In genomic region chr9:2271426-2271825, GRCh38 we compare ENCODE assay signal across 9 cellular contexts.
DNase-seq lines count a peak whose midpoint lies in the region; ATAC-seq, FAIRE-seq and TF ChIP-seq lines count a peak whose summit lies in the region.
"Had no signal": no experiment of that assay in that cellular context is flagged by ENCODE, and none has a peak within 500 bp of the region (broad histone marks: within the 10 kb centered on the region; RNA-seq: fewer than 3 reads in every experiment).

No MANE protein-coding gene starts in this region.

- H3K27ac Mint-ChIP-seq in T-helper 17 cell: no peak overlapping the region
- H3K27ac Mint-ChIP-seq: stimulated activated naive CD8-positive, alpha-beta T cell treated with anti-CD3 and anti-CD28 coated beads, Interleukin-15, Interleukin-2, amounts not matched to agents 100 ng/mL and 50 ng/mL, for 24 hours had no signal

- DNase-seq in left ventricle myocardium inferior (peak; percentile 25), right atrium auricular region (ENCODE audit: low spot score) (no peak), Peyer's patch (peak in 2 of 3 donors; percentile 59 to 60), iris pigment epithelial cell (ENCODE audit: low read depth) (peak; percentile 64), SHP77 treated with DMSO at 0.1 percent for 48 hours (lab: John Stamatoyannopoulos, UW) (no peak), frontal cortex (ENCODE audit: low spot score in 2 of 2) (no peak), T-helper 17 cell (no peak)

- intact Hi-C loops in left ventricle myocardium inferior (cut with micrococcal nuclease): no loop called here

- peaks cover 35% of the 10 kb centered on the region for H3K27me3 Mint-ChIP-seq in T-helper 17 cell

- ATAC-seq in HG02852 (IDR thresholded peaks at IDR 0.05; ENCODE audit: unreplicated experiment): peak; percentile 59
- ATAC-seq in T-helper 17 cell: no peak

- TF ChIP-seq POLR2A in Peyer's patch (IDR thresholded peaks at IDR 0.05): no peak

- no peak for FAIRE-seq in frontal cortex (lab: Jason Lieb, UNC)

- H3K9me3 ChIP-seq in left ventricle myocardium inferior (replicated peaks): no peaks in the 10 kb centered on the region
- no peaks in the 10 kb centered on the region for H3K9me3 ChIP-seq in right atrium auricular region
- no peaks in the 10 kb centered on the region for H3K9me3 ChIP-seq in Peyer's patch
- H3K9me3 ChIP-seq in T-helper 17 cell (ENCODE audit: control insufficient read depth, low read length, poor library complexity, severe bottlenecking): no peaks in the 10 kb centered on the region

- H3K4me3 ChIP-seq in left ventricle myocardium inferior: no peak overlapping the region
- no peak overlapping the region for H3K4me3 ChIP-seq in right atrium auricular region
- no peak overlapping the region for H3K4me3 ChIP-seq in Peyer's patch

- H3K4me3 Mint-ChIP-seq in T-helper 17 cell: no peak overlapping the region
- H3K4me3 Mint-ChIP-seq: stimulated activated naive CD8-positive, alpha-beta T cell treated with anti-CD3 and anti-CD28 coated beads, Interleukin-15, Interleukin-2, amounts not matched to agents 100 ng/mL and 50 ng/mL, for 24 hours had no signal

- H3K27me3 ChIP-seq in left ventricle myocardium inferior (ENCODE audit: low read depth) (no peaks in the 10 kb centered on the region), right atrium auricular region (no peaks in the 10 kb centered on the region), Peyer's patch (no peaks in the 10 kb centered on the region)

- no peaks in the 10 kb centered on the region for H3K36me3 ChIP-seq in left ventricle myocardium inferior
- no peaks in the 10 kb centered on the region for H3K36me3 ChIP-seq in right atrium auricular region
- no peaks in the 10 kb centered on the region for H3K36me3 ChIP-seq in Peyer's patch

- peaks cover 17% of the 10 kb centered on the region for H3K4me1 ChIP-seq in left ventricle myocardium inferior
- peaks cover 0 to 12% of the 10 kb centered on the region in 2 donors for H3K4me1 ChIP-seq in right atrium auricular region
- H3K4me1 ChIP-seq in Peyer's patch: no peaks in the 10 kb centered on the region

- peaks cover 5% of the 10 kb centered on the region for H3K4me1 Mint-ChIP-seq in T-helper 17 cell

- H3K36me3 Mint-ChIP-seq in T-helper 17 cell (ENCODE audit: low read depth): peaks cover 2% of the 10 kb centered on the region

- H3K27ac ChIP-seq in left ventricle myocardium inferior (replicated peaks) (no peak overlapping the region), right atrium auricular region (no peak overlapping the region), Peyer's patch (no peak overlapping the region)

- TF ChIP-seq CTCF in left ventricle myocardium inferior (IDR thresholded peaks at IDR 0.05; ENCODE audit: borderline replicate concordance) (no peak), right atrium auricular region (IDR thresholded peaks at IDR 0.05) (no peak), Peyer's patch (IDR thresholded peaks at IDR 0.05) (no peak)

Comparison
In these comparisons a context has a peak if more than half of its experiments do, and no peak if none do; other contexts are left out.
1. DNase-seq: peak in left ventricle myocardium inferior (single experiment), Peyer's patch (2 of 3) and iris pigment epithelial cell (single experiment); none in right atrium auricular region (single experiment), SHP77 treated with DMSO at 0.1 percent for 48 hours (single experiment), frontal cortex (0 of 2) and T-helper 17 cell (0 of 3).